20 cellular contexts compared by ENCODE assay signal in genomic region chr11:106668147-106668546, GRCh38.
DNase-seq lines count a peak whose midpoint lies in the region; ATAC-seq and TF ChIP-seq lines count a peak whose summit lies in the region.
"Had no signal": no experiment of that assay in that cellular context is flagged by ENCODE, and none has a peak within 500 bp of the region (broad histone marks: within the 10 kb centered on the region; RNA-seq: fewer than 3 reads in every experiment).

No MANE protein-coding gene starts in this region.

- peak; percentile 3 for DNase-seq in GM04503 (ENCODE audit: low read depth)
- peak; percentile 77 for DNase-seq in PC-3
- peak; percentile 75 for DNase-seq in astrocyte of the spinal cord (ENCODE audit: low read depth, low spot score)
- peak; percentile 13 for DNase-seq in mesenchymal stem cell
- DNase-seq in stimulated activated naive B cell treated with anti-CD40 and anti-IgM and Interleukin-4, amounts not matched to agents 10 μg/mL and 1 μg/mL and 100 μg/mL, for 72 hours, result no peak
- no peak for DNase-seq in left colon
- DNase-seq in omental fat pad (ENCODE audit: low spot score), result no peak
- DNase-seq: activated CD4-positive, CD25-positive, alpha-beta regulatory T cell treated with anti-CD3 and anti-CD28 coated beads, Interleukin-2, amount 50 U/mL, for 72 hours; activated naive CD4-positive, alpha-beta T cell treated with Interleukin-2 at 50 U/mL for 16 hours; effector CD4-positive, alpha-beta T cell; foreskin melanocyte; NCI-H1092 treated with DMSO at 0.1 percent for 48 hours; NCI-H2107; NCI-H82; stimulated activated CD4-positive, alpha-beta T cell treated with anti-CD3 and anti-CD28 coated beads, Interleukin-4, amount 100 ng/mL, for 24 hours had no signal

- H3K14ac ChIP-seq in mesenchymal stem cell (ENCODE audit: low read length in 2 of 2), result no peak overlapping the region

- no peak overlapping the region for H3K4ac ChIP-seq in mesenchymal stem cell (ENCODE audit: low read depth in 1 of 2, low read length in 2 of 2)

- H3K36me3 ChIP-seq in PC-3 (ENCODE audit: low read depth, low read length), result no peaks in the 10 kb centered on the region
- H3K36me3 ChIP-seq in mesenchymal stem cell (ENCODE audit: control insufficient read depth in 1 of 2, insufficient read depth in 2 of 2, low read depth in 1 of 2, low read length in 2 of 2), result no peaks in the 10 kb centered on the region
- H3K36me3 ChIP-seq: thoracic aorta had no signal

- H3K36me3 Mint-ChIP-seq in stimulated activated naive B cell treated with anti-CD40 and anti-IgM and Interleukin-4, amounts not matched to agents 10 μg/mL and 1 μg/mL and 100 μg/mL, for 72 hours, result no peaks in the 10 kb centered on the region

- TF ChIP-seq CTCF in PC-3 (conservative IDR thresholded peaks at IDR 0.05; ENCODE audit: low read depth, low read length), result no peak
- no peak for TF ChIP-seq CTCF in astrocyte of the spinal cord (IDR thresholded peaks at IDR 0.05; ENCODE audit: low read depth, low read length)
- no peak for TF ChIP-seq CTCF in omental fat pad (IDR thresholded peaks at IDR 0.05)

- H2BK12ac ChIP-seq in mesenchymal stem cell (ENCODE audit: low read length in 2 of 2), result no peak overlapping the region

- no peaks in the 10 kb centered on the region for H3F3A ChIP-seq in PC-3 (ENCODE audit: low read length, unreplicated experiment)

- H3K27me3 Mint-ChIP-seq in stimulated activated naive B cell treated with anti-CD40 and anti-IgM and Interleukin-4, amounts not matched to agents 10 μg/mL and 1 μg/mL and 100 μg/mL, for 72 hours, result no peaks in the 10 kb centered on the region
- H3K27me3 Mint-ChIP-seq: B cell had no signal

- H3K4me2 ChIP-seq in PC-3 (ENCODE audit: low read length), result no peak overlapping the region
- H3K4me2 ChIP-seq in mesenchymal stem cell (ENCODE audit: low read length, poor library complexity, severe bottlenecking), result no peak overlapping the region

- no TSS peak for BruUV-seq in PC-3 (replicated peaks; lab: Mats Ljungman, UMichigan)

- no peak overlapping the region for H3K27ac ChIP-seq in PC-3 (ENCODE audit: low read length)
- no peak overlapping the region for H3K27ac ChIP-seq in mesenchymal stem cell (ENCODE audit: low read length, poor library complexity, severe bottlenecking)
- H3K27ac ChIP-seq: parathyroid adenoma, thoracic aorta had no signal

- no peak overlapping the region for H4K91ac ChIP-seq in mesenchymal stem cell (ENCODE audit: low read length)

- no peak overlapping the region for H2AK5ac ChIP-seq in mesenchymal stem cell (ENCODE audit: low read length, severe bottlenecking)

- no peak overlapping the region for H4K8ac ChIP-seq in mesenchymal stem cell (ENCODE audit: low read length)

- intact Hi-C loops in PC-3 (cut with micrococcal nuclease), result no loop called here
- intact Hi-C loops in left colon (cut with DNase I, micrococcal nuclease), result no loop called here

- H3K9me2 ChIP-seq in PC-3 (replicated peaks; ENCODE audit: low read length), result no peaks in the 10 kb centered on the region

- in situ Hi-C loops in astrocyte of the spinal cord (cut with HindIII; ENCODE audit: low sequenced_read_pairs), result no loop called here

- H2AFZ ChIP-seq in PC-3 (ENCODE audit: low read length) (no peak overlapping the region), mesenchymal stem cell (ENCODE audit: low read depth, low read length) (no peak overlapping the region)
- H2AFZ ChIP-seq: parathyroid adenoma had no signal

- WGBS in mesenchymal stem cell, result 80% methylated on average over 1 of the region's 2 CpGs

- H3K27ac Mint-ChIP-seq in stimulated activated naive B cell treated with anti-CD40 and anti-IgM and Interleukin-4, amounts not matched to agents 10 μg/mL and 1 μg/mL and 100 μg/mL, for 72 hours, result no peak overlapping the region
- H3K27ac Mint-ChIP-seq: B cell had no signal

- H3K79me1 ChIP-seq in mesenchymal stem cell (replicated peaks; ENCODE audit: low read length, poor library complexity, severe bottlenecking), result no peaks in the 10 kb centered on the region

- H3K4me1 Mint-ChIP-seq in stimulated activated naive B cell treated with anti-CD40 and anti-IgM and Interleukin-4, amounts not matched to agents 10 μg/mL and 1 μg/mL and 100 μg/mL, for 72 hours, result no peaks in the 10 kb centered on the region
- H3K4me1 Mint-ChIP-seq: B cell had no signal

- CTCF ChIA-PET in PC-3 (lab: Charles Lee), result no interaction called here

- peaks cover 21% of the 10 kb centered on the region for H3K4me1 ChIP-seq in PC-3 (ENCODE audit: insufficient read depth, low read length)
- H3K4me1 ChIP-seq in mesenchymal stem cell (ENCODE audit: control insufficient read depth, insufficient read depth, low read depth, low read length), result no peaks in the 10 kb centered on the region
- H3K4me1 ChIP-seq: parathyroid adenoma had no signal

- no peaks in the 10 kb centered on the region for H3K27me3 ChIP-seq in PC-3 (ENCODE audit: low read length)
- H3K27me3 ChIP-seq in mesenchymal stem cell (ENCODE audit: control insufficient read depth in 1 of 2, insufficient read depth in 1 of 2, low read length in 2 of 2), result no peaks in the 10 kb centered on the region

- POLR2A ChIA-PET in PC-3 (lab: Charles Lee; ENCODE audit: unreplicated experiment), result no interaction called here

- no peak overlapping the region for H2BK15ac ChIP-seq in mesenchymal stem cell (ENCODE audit: low read depth, poor library complexity, severe bottlenecking)

- no peak overlapping the region for H2BK5ac ChIP-seq in mesenchymal stem cell (ENCODE audit: low read depth, low read length, poor library complexity, severe bottlenecking)

- H3K9ac ChIP-seq in PC-3 (ENCODE audit: low read length) (no peak overlapping the region), mesenchymal stem cell (ENCODE audit: low read length) (no peak overlapping the region)
- H3K9ac ChIP-seq: parathyroid adenoma had no signal

- no peaks in the 10 kb centered on the region for H3K79me2 ChIP-seq in PC-3 (ENCODE audit: low read length)
- H3K79me2 ChIP-seq: parathyroid adenoma had no signal

- no peak overlapping the region for H2BK120ac ChIP-seq in mesenchymal stem cell (ENCODE audit: low read depth, low read length)

- ATAC-seq in PC-3 (peak; percentile 71), left colon (no peak), omental fat pad (ENCODE audit: low FRiP score) (no peak), HG02938 (IDR thresholded peaks at IDR 0.05; ENCODE audit: unreplicated experiment) (no peak)
- ATAC-seq in stimulated activated naive B cell treated with anti-CD40 and anti-IgM and Interleukin-4, amounts not matched to agents 10 μg/mL and 1 μg/mL and 100 μg/mL, for 72 hours (replicated peaks), result no peak
- ATAC-seq: left lobe of liver had no signal

- H4K20me1 ChIP-seq in PC-3 (ENCODE audit: low read length), result no peaks in the 10 kb centered on the region

- H3K18ac ChIP-seq in mesenchymal stem cell (ENCODE audit: low read depth in 1 of 2, low read length in 2 of 2), result no peak overlapping the region

- H3K23ac ChIP-seq in mesenchymal stem cell (ENCODE audit: low read length in 2 of 2), result no peak overlapping the region

- peaks cover 4% of the 10 kb centered on the region in 2 donors for H3K9me3 Mint-ChIP-seq in stimulated activated naive B cell treated with anti-CD40 and anti-IgM and Interleukin-4, amounts not matched to agents 10 μg/mL and 1 μg/mL and 100 μg/mL, for 72 hours

- H3K4me3 Mint-ChIP-seq in stimulated activated naive B cell treated with anti-CD40 and anti-IgM and Interleukin-4, amounts not matched to agents 10 μg/mL and 1 μg/mL and 100 μg/mL, for 72 hours, result no peak overlapping the region
- H3K4me3 Mint-ChIP-seq: B cell had no signal

- H3K9me3 ChIP-seq in PC-3 (ENCODE audit: low read length) (no peaks in the 10 kb centered on the region), mesenchymal stem cell (ENCODE audit: control insufficient read depth, low read length) (no peaks in the 10 kb centered on the region)
- H3K9me3 ChIP-seq: thoracic aorta had no signal

- H3K4me3 ChIP-seq in PC-3 (ENCODE audit: low read length) (no peak overlapping the region), astrocyte of the spinal cord (ENCODE audit: low read depth, low read length) (no peak overlapping the region), mesenchymal stem cell (ENCODE audit: insufficient read depth in 1 of 2, low read depth in 1 of 2, low read length in 2 of 2) (no peak overlapping the region)
- H3K4me3 ChIP-seq: thoracic aorta had no signal

Comparison
In these comparisons a context has a peak if more than half of its experiments do, and no peak if none do; other contexts are left out.
1. DNase-seq: peak in GM04503 (single experiment), PC-3 (single experiment), astrocyte of the spinal cord (single experiment) and mesenchymal stem cell (single experiment); none in stimulated activated naive B cell treated with anti-CD40 and anti-IgM and Interleukin-4, amounts not matched to agents 10 μg/mL and 1 μg/mL and 100 μg/mL, for 72 hours (single experiment), left colon (0 of 2) and omental fat pad (single experiment).